ENCODE assay signal across 8 cellular contexts in genomic region chr1:19468397-19468956, GRCh38. TPM values are rescaled to one million over a fixed set of nuclear protein-coding genes. Genes with fewer than 3 reads are reported as not detected.
DNase-seq lines count a peak whose midpoint lies in the region; TF ChIP-seq lines count a peak whose summit lies in the region.

No MANE protein-coding gene starts in this region.

- DNase-seq in activated CD4-positive, CD25-positive, alpha-beta regulatory T cell (lab: John Stamatoyannopoulos, UW): peak in 3 of 4 experiments; percentile 15 to 56 (median 51)
- no peak for DNase-seq in activated CD4-positive, CD25-positive, alpha-beta regulatory T cell treated with anti-CD3 and anti-CD28 coated beads, Interleukin-2, amount 50 U/mL, for 72 hours
- DNase-seq in NCI-H2171 treated with DMSO at 0.1 percent for 48 hours (lab: John Stamatoyannopoulos, UW) (peak; percentile 65), kidney epithelial cell (ENCODE audit: low read depth) (no peak), SKM-1 treated with dmso at 0.1 percent for 144 hours (lab: John Stamatoyannopoulos, UW; ENCODE audit: unreplicated experiment) (no peak), GM10248 (ENCODE audit: extremely low spot score) (no peak)
- peak; percentile 44 for DNase-seq in activated T-helper 9 cell treated with anti-CD3 and anti-CD28 coated beads, Interleukin-2, amount 50 U/mL, for 16 hours (ENCODE audit: low read depth)
- peak; percentile 32 to 50 for DNase-seq in stimulated activated CD8-positive, alpha-beta memory T cell treated with anti-CD3 and anti-CD28 coated beads, Interleukin-4, amount 100 ng/mL, for 4 hours (ENCODE audit: low read depth in 2 of 2, low spot score in 1 of 2)

- CTCF ChIA-PET in GM10248 (lab: Yijun Ruan, JAX): interaction anchor here (1.1 to 1.3 kb wide), 3 partner anchors 8 to 124 kb away, joined by 3 to 6 read pairs (median 3); no protein-coding TSS in a partner anchor

- POLR2A ChIA-PET in GM10248 (lab: Yijun Ruan, JAX): no interaction called here

- TF ChIP-seq CTCF in kidney epithelial cell (IDR thresholded peaks at IDR 0.05; ENCODE audit: insufficient read depth, low read length, poor library complexity, severe bottlenecking) (peak; percentile 1), GM10248 (IDR thresholded peaks at IDR 0.05; ENCODE audit: control extremely low read depth, extremely low read depth, low read depth, missing control alignments) (no peak)

- H3K36me3 ChIP-seq in kidney epithelial cell (ENCODE audit: control insufficient read depth, insufficient read depth, low read length): peaks cover 3% of the 10 kb centered on the region

- H3K27me3 ChIP-seq in kidney epithelial cell (ENCODE audit: control insufficient read depth, insufficient read depth, low read length): no peaks in the 10 kb centered on the region

- H3K4me3 ChIP-seq in kidney epithelial cell (ENCODE audit: low read depth, low read length): no peak overlapping the region

RNA-seq across cellular contexts. Expression of gene CAPZB, which starts 16.9 kb away (rescaled TPM):
- 93.6 and 105 TPM in 2 replicates for total RNA-seq in kidney epithelial cell

Comparison
In these comparisons a context has a peak if more than half of its experiments do, and no peak if none do; other contexts are left out.
1. DNase-seq: peak in activated CD4-positive, CD25-positive, alpha-beta regulatory T cell (3 of 4), NCI-H2171 treated with DMSO at 0.1 percent for 48 hours (single experiment), activated T-helper 9 cell treated with anti-CD3 and anti-CD28 coated beads, Interleukin-2, amount 50 U/mL, for 16 hours (single experiment) and stimulated activated CD8-positive, alpha-beta memory T cell treated with anti-CD3 and anti-CD28 coated beads, Interleukin-4, amount 100 ng/mL, for 4 hours (2 of 2); none in activated CD4-positive, CD25-positive, alpha-beta regulatory T cell treated with anti-CD3 and anti-CD28 coated beads, Interleukin-2, amount 50 U/mL, for 72 hours (single experiment), kidney epithelial cell (single experiment), SKM-1 treated with dmso at 0.1 percent for 144 hours (single experiment) and GM10248 (single experiment).